Comparison of ENCODE assay signal across 10 cellular contexts in genomic region chr10:119302591-119303253, GRCh38.
DNase-seq lines count a peak whose midpoint lies in the region; ATAC-seq and TF ChIP-seq lines count a peak whose summit lies in the region.
"Had no signal": no experiment of that assay in that cellular context is flagged by ENCODE, and none has a peak within 500 bp of the region (broad histone marks: within the 10 kb centered on the region; RNA-seq: fewer than 3 reads in every experiment).

No MANE protein-coding gene starts in this region.

- CTCF ChIA-PET in activated CD8-positive, alpha-beta T cell treated with anti-CD3 and anti-CD28 coated beads for 36 hours (lab: Charles Lee): interaction anchor here (0.9 to 2.3 kb wide), 6 partner anchors 10 to 103 kb away, joined by 3 to 13 read pairs (median 5); partner anchors contain the start of gene GRK5

- H3K9ac ChIP-seq in mucosa of stomach (ENCODE audit: low read length): peak overlapping the region; percentile 54

- H3K4me1 Mint-ChIP-seq in activated CD8-positive, alpha-beta T cell treated with anti-CD3 and anti-CD28 coated beads for 36 hours (ENCODE audit: low read depth): peaks cover 87% of the 10 kb centered on the region

- no peaks in the 10 kb centered on the region for H3K9me3 Mint-ChIP-seq in activated CD8-positive, alpha-beta T cell treated with anti-CD3 and anti-CD28 coated beads for 36 hours

- peaks cover 3% of the 10 kb centered on the region for H3K36me3 Mint-ChIP-seq in activated CD8-positive, alpha-beta T cell treated with anti-CD3 and anti-CD28 coated beads for 36 hours (ENCODE audit: low read depth)

- H3K4me3 ChIP-seq in mucosa of stomach (ENCODE audit: low read length) (no peak overlapping the region), vagina (no peak overlapping the region)

- H3K27me3 ChIP-seq in mucosa of stomach (ENCODE audit: control insufficient read depth, insufficient read depth, low read length) (no peaks in the 10 kb centered on the region), vagina (no peaks in the 10 kb centered on the region)

- TF ChIP-seq POLR2A in vagina (IDR thresholded peaks at IDR 0.05): no peak

- no peak overlapping the region for H3K4me3 Mint-ChIP-seq in activated CD8-positive, alpha-beta T cell treated with anti-CD3 and anti-CD28 coated beads for 36 hours

- H3K9me3 ChIP-seq in mucosa of stomach (ENCODE audit: control insufficient read depth, low read length) (no peaks in the 10 kb centered on the region), vagina (no peaks in the 10 kb centered on the region)

- H3K27me3 Mint-ChIP-seq in activated CD8-positive, alpha-beta T cell treated with anti-CD3 and anti-CD28 coated beads for 36 hours: no peaks in the 10 kb centered on the region

- H3K27ac Mint-ChIP-seq in activated CD8-positive, alpha-beta T cell treated with anti-CD3 and anti-CD28 coated beads for 36 hours: peak overlapping the region; percentile 98

- H3K27ac ChIP-seq in vagina: peak overlapping the region; percentile 64

- intact Hi-C loops in Right ventricle myocardium superior (cut with DNase I): no loop called here
- intact Hi-C loops in cardiac septum (cut with DNase I): no loop called here
- intact Hi-C loops in activated CD8-positive, alpha-beta T cell treated with anti-CD3 and anti-CD28 coated beads for 36 hours (cut with micrococcal nuclease): no loop called here
- intact Hi-C loops in vagina (cut with DNase I): no loop called here
- intact Hi-C loops in head of caudate nucleus (cut with DNase I): no loop called here

- no peaks in the 10 kb centered on the region for H3K36me3 ChIP-seq in mucosa of stomach (ENCODE audit: control insufficient read depth, insufficient read depth, low read length)
- H3K36me3 ChIP-seq in vagina: no peaks in the 10 kb centered on the region

- peaks cover 72% of the 10 kb centered on the region for H3K4me1 ChIP-seq in mucosa of stomach (ENCODE audit: control insufficient read depth, insufficient read depth, low read length)
- peaks cover 43% of the 10 kb centered on the region for H3K4me1 ChIP-seq in vagina

- DNase-seq in Right ventricle myocardium superior: peak; percentile 30
- DNase-seq in cardiac septum (ENCODE audit: low spot score): no peak
- no peak for DNase-seq in activated CD8-positive, alpha-beta T cell treated with anti-CD3 and anti-CD28 coated beads for 36 hours
- no peak for DNase-seq in vagina (ENCODE audit: extremely low spot score in 2 of 2)
- DNase-seq in head of caudate nucleus: no peak
- DNase-seq in retina: no peak
- DNase-seq: GF-D8, NCI-H446 treated with DMSO at 0.1 percent for 48 hours had no signal

- POLR2A ChIA-PET in activated CD8-positive, alpha-beta T cell treated with anti-CD3 and anti-CD28 coated beads for 36 hours (lab: Charles Lee): interaction anchor here (1.3 to 3.5 kb wide), 7 partner anchors 9 to 236 kb away, joined by 3 to 19 read pairs (median 7); partner anchors contain the start of gene GRK5

- ATAC-seq in Right ventricle myocardium superior (ENCODE audit: poor library complexity) (no peak), HG03432 (IDR thresholded peaks at IDR 0.05; ENCODE audit: unreplicated experiment) (no peak)
- no peak for ATAC-seq in activated CD8-positive, alpha-beta T cell treated with anti-CD3 and anti-CD28 coated beads for 36 hours

- no peak for TF ChIP-seq CTCF in activated CD8-positive, alpha-beta T cell treated with anti-CD3 and anti-CD28 coated beads for 36 hours (IDR thresholded peaks at IDR 0.05)
- no peak for TF ChIP-seq CTCF in vagina (IDR thresholded peaks at IDR 0.05)
